In the genomic region with DNA sequence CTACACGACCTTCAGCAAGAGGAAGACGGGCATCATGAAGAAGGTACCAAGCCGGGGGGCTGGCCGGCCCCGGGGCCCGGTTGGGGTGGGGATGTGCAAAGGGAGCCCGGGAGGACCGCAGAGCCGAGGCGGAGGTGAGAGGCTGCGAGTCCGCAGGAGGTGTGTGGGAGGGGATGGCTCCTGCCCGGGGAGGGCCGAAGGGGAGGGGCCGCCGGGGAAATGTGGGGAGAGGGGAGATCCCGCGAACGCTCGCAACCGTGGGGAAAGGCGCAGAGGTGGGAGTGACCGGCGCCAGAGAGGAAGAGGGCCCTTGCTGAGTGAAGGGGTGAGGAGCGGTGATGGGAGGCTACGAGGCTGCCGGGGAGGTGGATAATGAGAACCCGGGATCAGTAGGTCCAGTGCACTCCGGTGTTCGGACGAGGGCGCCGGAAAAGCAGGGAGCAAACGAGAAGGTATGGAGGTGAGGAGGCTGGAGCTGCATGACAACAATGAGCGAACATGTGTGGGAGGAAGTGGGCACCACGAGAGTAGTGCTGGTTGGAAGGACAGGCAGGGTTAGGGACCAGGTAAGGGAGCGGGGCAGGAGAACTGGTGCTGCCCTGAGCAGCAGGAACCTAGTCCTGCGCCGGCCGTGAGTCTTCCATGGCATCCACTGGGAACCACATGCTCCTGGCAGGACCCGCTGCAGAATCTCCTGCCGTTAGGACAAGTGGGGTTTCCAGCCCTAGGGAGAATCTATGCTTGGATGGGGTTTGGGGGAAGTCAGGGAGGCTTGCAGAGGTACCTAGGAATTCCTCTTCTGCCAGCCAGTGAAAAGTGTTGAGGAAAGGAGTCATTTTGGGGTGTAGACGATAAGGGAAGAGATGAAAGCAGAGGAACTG, we compare ENCODE assay signal across 8 cellular contexts. TPM values are rescaled to one million over a fixed set of nuclear protein-coding genes. Genes with fewer than 3 reads are reported as not detected.
DNase-seq lines count a peak whose midpoint lies in the region; ATAC-seq, FAIRE-seq and TF ChIP-seq lines count a peak whose summit lies in the region.

No MANE protein-coding gene starts in this region.

- H3K4me3 ChIP-seq in SJCRH30 (peak overlapping the region; percentile 71), right cardiac atrium (ENCODE audit: low read length) (peak overlapping the region; percentile 96)

- H3K27me3 ChIP-seq in SJCRH30 (no peaks in the 10 kb centered on the region), right cardiac atrium (ENCODE audit: control insufficient read depth, insufficient read depth) (no peaks in the 10 kb centered on the region)

- peak overlapping the region; percentile 36; the same call in 1 of the 2 replicates for H3K27ac ChIP-seq in SJCRH30
- H3K27ac ChIP-seq in right cardiac atrium (ENCODE audit: low read length), result peak overlapping the region; percentile 83

- DNase-seq in AG08396 (ENCODE audit: low spot score) (peak; percentile 31), H54 (ENCODE audit: insufficient read length, low spot score) (peak; percentile 30), SJCRH30 (peak; percentile 38 to 39), right cardiac atrium (peak; percentile 61 to 81 (median 68)), progenitor cell of endocrine pancreas (ENCODE audit: low spot score, unreplicated experiment) (peak; percentile 42), inferior parietal cortex (ENCODE audit: extremely low spot score) (no peak)
- peak; percentile 17 for DNase-seq in activated naive CD8-positive, alpha-beta T cell treated with anti-CD3 and anti-CD28 coated beads, Interleukin-2, amount 50 U/mL, for 16 hours (ENCODE audit: low read depth, low spot score)

- intact Hi-C loops in right cardiac atrium (cut with DNase I), result no loop called here

- ATAC-seq in right cardiac atrium (no peak), GM21381 (IDR thresholded peaks at IDR 0.05; ENCODE audit: unreplicated experiment) (no peak)

- H3K27ac Mint-ChIP-seq in progenitor cell of endocrine pancreas, result peak overlapping the region; percentile 91

- no peaks in the 10 kb centered on the region for H3K9me3 ChIP-seq in SJCRH30 (replicated peaks)
- no peaks in the 10 kb centered on the region for H3K9me3 ChIP-seq in right cardiac atrium (ENCODE audit: control insufficient read depth, low read length)

- no peak for TF ChIP-seq CTCF in progenitor cell of endocrine pancreas (IDR thresholded peaks at IDR 0.05; ENCODE audit: unreplicated experiment)

- H3K36me3 Mint-ChIP-seq in progenitor cell of endocrine pancreas (ENCODE audit: insufficient read depth), result peaks cover 2% of the 10 kb centered on the region

- peak overlapping the region; percentile 83 for H3K4me3 Mint-ChIP-seq in progenitor cell of endocrine pancreas (ENCODE audit: low read depth)

- peaks cover 7% of the 10 kb centered on the region; the same call in 1 of the 2 replicates for H3K36me3 ChIP-seq in SJCRH30

- H3K4me1 ChIP-seq in SJCRH30 (peaks cover 12% of the 10 kb centered on the region), right cardiac atrium (ENCODE audit: control insufficient read depth, insufficient read depth, low read length) (peaks cover 10% of the 10 kb centered on the region)

- H3K4me1 Mint-ChIP-seq in progenitor cell of endocrine pancreas (ENCODE audit: low read depth), result peaks cover 31% of the 10 kb centered on the region

- H3K27me3 Mint-ChIP-seq in progenitor cell of endocrine pancreas, result no peaks in the 10 kb centered on the region

- TF ChIP-seq POLR2A in H54 (IDR thresholded peaks at IDR 0.05; ENCODE audit: low read depth, low read length), result 0 out of 2 replicates have a peak, but pooled peaks have one; percentile 14

- H3K9me3 Mint-ChIP-seq in progenitor cell of endocrine pancreas (ENCODE audit: low read depth), result no peaks in the 10 kb centered on the region

- no peak for FAIRE-seq in H54 (lab: Jason Lieb, UNC)

- WGBS in right cardiac atrium, result 2% methylated on average over 43 of the region's 43 CpGs

RNA-seq across cellular contexts. Expression of gene SRF, which starts 1.3 kb away (rescaled TPM):
- total RNA-seq in SJCRH30 (2014; rRNA removed; shearing (Covaris generic)), result 23.5 and 25.8 TPM in 2 replicates
- total RNA-seq in right cardiac atrium (100 to 1,000 TPM in 1 of 4 donors, 10 to 100 TPM in 3; 64.7 to 114 (median 72.7) TPM), progenitor cell of endocrine pancreas (29.1 and 30.3 TPM in 2 replicates)
- 55.3 TPM for polyA plus RNA-seq in right cardiac atrium

RNA-seq across cellular contexts. Expression of gene CUL9, which starts 9.6 kb away (rescaled TPM):
- 14.1 and 14.5 TPM in 2 replicates for total RNA-seq in SJCRH30 (2014; rRNA removed; shearing (Covaris generic))
- total RNA-seq in right cardiac atrium (10 to 100 TPM; 14.6 to 18.7 (median 16.3) TPM), progenitor cell of endocrine pancreas (57.0 and 61.1 TPM in 2 replicates)
- polyA plus RNA-seq in right cardiac atrium, result 15.7 TPM

RNA-seq across cellular contexts. Expression of gene DNPH1, which starts 56.9 kb away (rescaled TPM):
- total RNA-seq in SJCRH30 (2014; rRNA removed; shearing (Covaris generic)), result 23.8 and 31.4 TPM in 2 replicates
- total RNA-seq in right cardiac atrium, result 10 to 100 TPM; 25.7 to 43.2 (median 33.8) TPM
- 60.4 TPM for polyA plus RNA-seq in right cardiac atrium
- total RNA-seq in progenitor cell of endocrine pancreas, result 33.9 and 39.0 TPM in 2 replicates
